In the genomic region with DNA sequence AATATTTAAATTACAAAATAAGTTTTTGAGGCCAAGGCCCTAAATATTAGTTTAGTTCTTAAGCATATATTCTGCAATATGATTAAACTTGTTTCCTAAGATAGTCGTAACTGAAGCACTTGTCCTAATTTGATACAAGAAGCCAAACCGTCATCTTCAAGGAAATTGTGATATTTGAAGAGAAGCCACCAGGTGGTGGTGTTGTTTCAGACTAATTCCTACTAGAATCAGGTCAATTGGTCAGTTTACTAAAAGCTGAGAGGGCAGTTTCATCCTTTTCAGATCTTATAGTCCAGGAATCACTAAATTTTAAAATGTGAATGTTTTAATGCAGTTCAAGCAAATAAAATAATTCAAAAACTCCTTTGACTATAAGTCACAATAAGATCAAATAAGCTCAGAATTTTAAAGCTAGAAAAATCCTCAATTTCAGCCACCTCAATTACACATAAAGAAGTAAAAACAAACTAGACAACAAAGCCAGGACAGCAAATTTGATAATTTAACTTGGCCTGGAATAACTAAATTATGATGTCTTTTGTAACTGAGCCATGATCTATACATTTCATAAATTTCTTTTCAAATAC, we compare ENCODE assay signal across 8 cellular contexts. TPM values are rescaled to one million over a fixed set of nuclear protein-coding genes. Genes with fewer than 3 reads are reported as not detected.
DNase-seq lines count a peak whose midpoint lies in the region; ATAC-seq and TF ChIP-seq lines count a peak whose summit lies in the region.

No MANE protein-coding gene starts in this region.

- no peak overlapping the region for H3K4me2 ChIP-seq in mesendoderm (ENCODE audit: low read length)

- H3K9me3 Mint-ChIP-seq in stimulated activated memory B cell treated with anti-CD40 and anti-IgM and Interleukin-4, amounts not matched to agents 10 μg/mL and 1 μg/mL and 100 μg/mL, for 72 hours = no peaks in the 10 kb centered on the region

- TF ChIP-seq CTCF in AG09319 (IDR thresholded peaks at IDR 0.05; ENCODE audit: low read depth, low read length) (peak; percentile 50), GM12864 (IDR thresholded peaks at IDR 0.05; ENCODE audit: low read depth, low read length, missing control alignments) (peak; percentile 53)

- no peak overlapping the region for H3K56ac ChIP-seq in mesendoderm (ENCODE audit: low read length)

- H3K36me3 Mint-ChIP-seq in stimulated activated memory B cell treated with anti-CD40 and anti-IgM and Interleukin-4, amounts not matched to agents 10 μg/mL and 1 μg/mL and 100 μg/mL, for 72 hours = no peaks in the 10 kb centered on the region

- peak; percentile 44 for DNase-seq in AG09319 (ENCODE audit: extremely low read depth, low read depth)
- no peak for DNase-seq in GM12864 (ENCODE audit: low read depth)
- peak; percentile 47 for DNase-seq in KG1 (lab: John Stamatoyannopoulos, UW)
- DNase-seq in OCI-M1 (lab: John Stamatoyannopoulos, UW) = peak; percentile 88
- DNase-seq in dedifferentiated amniotic fluid mesenchymal stem cell (ENCODE audit: extremely low spot score) = peak; percentile 72
- DNase-seq in mesendoderm = peak; percentile 67
- no peak for DNase-seq in activated gamma-delta T cell treated with Interleukin-2 at 50 U/mL for 16 hours

- H2AK5ac ChIP-seq in mesendoderm (ENCODE audit: low read length) = no peak overlapping the region

- H2BK5ac ChIP-seq in mesendoderm (ENCODE audit: low read length) = no peak overlapping the region

- no peaks in the 10 kb centered on the region for H3K4me1 Mint-ChIP-seq in stimulated activated memory B cell treated with anti-CD40 and anti-IgM and Interleukin-4, amounts not matched to agents 10 μg/mL and 1 μg/mL and 100 μg/mL, for 72 hours

- no peak overlapping the region for H3K18ac ChIP-seq in mesendoderm (ENCODE audit: low read length)

- no peak overlapping the region for H4K5ac ChIP-seq in mesendoderm (ENCODE audit: low read length)

- H3K4me3 ChIP-seq in GM12864 (ENCODE audit: low read depth, low read length) (no peak overlapping the region), mesendoderm (ENCODE audit: low read length) (no peak overlapping the region)

- H3K27ac ChIP-seq in mesendoderm (ENCODE audit: low read depth, low read length) = no peak overlapping the region

- H3K27ac Mint-ChIP-seq in stimulated activated memory B cell treated with anti-CD40 and anti-IgM and Interleukin-4, amounts not matched to agents 10 μg/mL and 1 μg/mL and 100 μg/mL, for 72 hours = no peak overlapping the region

- no peaks in the 10 kb centered on the region for H3K27me3 Mint-ChIP-seq in stimulated activated memory B cell treated with anti-CD40 and anti-IgM and Interleukin-4, amounts not matched to agents 10 μg/mL and 1 μg/mL and 100 μg/mL, for 72 hours

- H2BK15ac ChIP-seq in mesendoderm (replicated peaks; ENCODE audit: low read depth) = no peak overlapping the region

- no peaks in the 10 kb centered on the region for H3K79me2 ChIP-seq in mesendoderm (ENCODE audit: control insufficient read depth, insufficient read depth, low read length)

- no peak overlapping the region for H2BK120ac ChIP-seq in mesendoderm (ENCODE audit: low read depth, low read length)

- H3K4me1 ChIP-seq in mesendoderm (ENCODE audit: control insufficient read depth, low read depth, low read length) = no peaks in the 10 kb centered on the region

- no peak for ATAC-seq in stimulated activated memory B cell treated with anti-CD40 and anti-IgM and Interleukin-4, amounts not matched to agents 10 μg/mL and 1 μg/mL and 100 μg/mL, for 72 hours

- no peak overlapping the region for H3K23ac ChIP-seq in mesendoderm (ENCODE audit: low read length)

- no peaks in the 10 kb centered on the region for H3K36me3 ChIP-seq in mesendoderm (ENCODE audit: control insufficient read depth, insufficient read depth, low read length)

- H3K79me1 ChIP-seq in mesendoderm (ENCODE audit: low read length) = no peaks in the 10 kb centered on the region

- no peak overlapping the region for H4K8ac ChIP-seq in mesendoderm (ENCODE audit: low read depth, low read length)

- H3K9ac ChIP-seq in mesendoderm (ENCODE audit: low read length) = no peak overlapping the region

- WGBS in mesendoderm (ENCODE audit: extremely low coverage, insufficient coverage, low lambda C conversion rate) = no CpG with 5 or more reads among the region's 2 CpGs

- H3K4ac ChIP-seq in mesendoderm (ENCODE audit: low read depth, low read length) = no peak overlapping the region

- no peak overlapping the region for H3K4me3 Mint-ChIP-seq in stimulated activated memory B cell treated with anti-CD40 and anti-IgM and Interleukin-4, amounts not matched to agents 10 μg/mL and 1 μg/mL and 100 μg/mL, for 72 hours

- no peaks in the 10 kb centered on the region for H3K27me3 ChIP-seq in mesendoderm (ENCODE audit: insufficient read depth, low read length, poor library complexity)

RNA-seq across cellular contexts. Expression of gene ARL1, which starts 7.1 kb away (rescaled TPM):
- 60.5 TPM for polyA plus RNA-seq in mesendoderm (2013, experiment 1 of 2)
- polyA plus RNA-seq in mesendoderm (2013, experiment 2 of 2) = 60.6 TPM

Comparison
In these comparisons a context has a peak if more than half of its experiments do, and no peak if none do; other contexts are left out.
1. DNase-seq: peak in AG09319 (single experiment), KG1 (single experiment), OCI-M1 (single experiment), dedifferentiated amniotic fluid mesenchymal stem cell (single experiment) and mesendoderm (single experiment); none in GM12864 (single experiment) and activated gamma-delta T cell treated with Interleukin-2 at 50 U/mL for 16 hours (single experiment).